In genomic region chr1:29749546-29749945, GRCh38 we compare ENCODE assay signal across 13 cellular contexts.
A peak's percentile ranks its signal among the peaks of the same experiment; 100 is the strongest.
DNase-seq lines count a peak whose midpoint lies in the region; ATAC-seq and TF ChIP-seq lines count a peak whose summit lies in the region.
"Had no signal": no experiment of that assay in that cellular context is flagged by ENCODE, and none has a peak within 500 bp of the region (broad histone marks: within the 10 kb centered on the region; RNA-seq: fewer than 3 reads in every experiment).

No MANE protein-coding gene starts in this region.

- TF ChIP-seq EP300 in neural cell (conservative IDR thresholded peaks at IDR 0.05; ENCODE audit: poor library complexity, severe bottlenecking) = no peak

- no peaks in the 10 kb centered on the region for H3K27me3 ChIP-seq in neural cell (ENCODE audit: insufficient read depth, low read depth, low read length)
- H3K27me3 ChIP-seq in MM.1S (replicated peaks; ENCODE audit: insufficient read depth, low read length) = peaks cover 36% of the 10 kb centered on the region
- H3K27me3 ChIP-seq: BLaER1 treated with 17β-estradiol and CSF1 and Interleukin-3, amounts not matched to agents 10 nM and 100 nM had no signal

- peak overlapping the region; percentile 19 for H3K9ac ChIP-seq in neural cell (ENCODE audit: low read length)
- H3K9ac ChIP-seq in MM.1S (ENCODE audit: low read length) = no peak overlapping the region
- H3K9ac ChIP-seq: BLaER1 treated with 17β-estradiol and CSF1 and Interleukin-3, amounts not matched to agents 10 nM and 100 nM had no signal

- H3K4me2 ChIP-seq in neural cell (ENCODE audit: low read length) (no peak overlapping the region), MM.1S (ENCODE audit: low read depth, low read length) (no peak overlapping the region)
- H3K4me2 ChIP-seq: BLaER1 treated with 17β-estradiol and CSF1 and Interleukin-3, amounts not matched to agents 10 nM and 100 nM; GM23338 had no signal

- no peaks in the 10 kb centered on the region for H3K4me1 ChIP-seq in MM.1S (ENCODE audit: low read length)
- H3K4me1 ChIP-seq: BLaER1 treated with 17β-estradiol and CSF1 and Interleukin-3, amounts not matched to agents 10 nM and 100 nM had no signal

- TF ChIP-seq CTCF in neural cell (IDR thresholded peaks at IDR 0.05; ENCODE audit: poor library complexity, severe bottlenecking) (no peak), MM.1S (IDR thresholded peaks at IDR 0.05; ENCODE audit: low read length) (no peak)

- H2AFZ ChIP-seq in neural cell (ENCODE audit: low read depth, low read length) = no peak overlapping the region
- no peak overlapping the region for H2AFZ ChIP-seq in MM.1S (ENCODE audit: low read length)
- H2AFZ ChIP-seq: GM23338 had no signal

- H3K36me3 ChIP-seq in neural cell (ENCODE audit: insufficient read depth, low read length) (no peaks in the 10 kb centered on the region), MM.1S (replicated peaks; ENCODE audit: insufficient read depth, low read length) (no peaks in the 10 kb centered on the region)
- H3K36me3 ChIP-seq: BLaER1 treated with 17β-estradiol and CSF1 and Interleukin-3, amounts not matched to agents 10 nM and 100 nM had no signal

- peak overlapping the region; percentile 22 for H3K27ac ChIP-seq in angular gyrus (ENCODE audit: low read depth, low read length)
- peak overlapping the region; percentile 64 for H3K27ac ChIP-seq in neural cell (ENCODE audit: low read length)
- H3K27ac ChIP-seq in temporal lobe (ENCODE audit: low read depth, low read length) = peak overlapping the region; percentile 47
- H3K27ac ChIP-seq in MM.1S (ENCODE audit: low read length) = no peak overlapping the region
- H3K27ac ChIP-seq: BLaER1 treated with 17β-estradiol and CSF1 and Interleukin-3, amounts not matched to agents 10 nM and 100 nM; HL-60 had no signal

- DNase-seq in ecto neural progenitor cell (ENCODE audit: low spot score) (peak; percentile 2), MM.1S (no peak), GM03348 (ENCODE audit: low spot score) (no peak)
- DNase-seq: ACHN; CD4-positive, CD25-positive, alpha-beta regulatory T cell; H7 had no signal

- no peak for TF ChIP-seq RAD21 in neural cell (conservative IDR thresholded peaks at IDR 0.05)

- H3K79me2 ChIP-seq in neural cell (replicated peaks; ENCODE audit: insufficient read depth, low read length) (no peaks in the 10 kb centered on the region), MM.1S (ENCODE audit: low read length) (no peaks in the 10 kb centered on the region)

- H4K20me1 ChIP-seq in neural cell (ENCODE audit: insufficient read depth) = no peaks in the 10 kb centered on the region
- no peaks in the 10 kb centered on the region for H4K20me1 ChIP-seq in MM.1S (ENCODE audit: insufficient read depth, low read length)

- H3F3A ChIP-seq in neural cell (ENCODE audit: insufficient read depth, low read length, poor library complexity, severe bottlenecking) (no peaks in the 10 kb centered on the region), MM.1S (ENCODE audit: insufficient read depth, low read length) (no peaks in the 10 kb centered on the region)

- H3K4me3 ChIP-seq in neural cell (ENCODE audit: low read length) (no peak overlapping the region), MM.1S (ENCODE audit: low read length) (no peak overlapping the region)
- H3K4me3 ChIP-seq: BLaER1 treated with 17β-estradiol and CSF1 and Interleukin-3, amounts not matched to agents 10 nM and 100 nM; GM23338 had no signal

- H3K9me3 ChIP-seq in neural cell (ENCODE audit: low read length) (no peaks in the 10 kb centered on the region), MM.1S (replicated peaks; ENCODE audit: insufficient read depth, low read length) (no peaks in the 10 kb centered on the region)
- H3K9me3 ChIP-seq: BLaER1 treated with 17β-estradiol and CSF1 and Interleukin-3, amounts not matched to agents 10 nM and 100 nM had no signal

- H3K9me2 ChIP-seq in neural cell (ENCODE audit: insufficient read depth, low read length) (no peaks in the 10 kb centered on the region), MM.1S (replicated peaks; ENCODE audit: insufficient read depth, low read length) (no peaks in the 10 kb centered on the region)

- ATAC-seq in GM21723 (IDR thresholded peaks at IDR 0.05; ENCODE audit: unreplicated experiment) = no peak
- ATAC-seq: GM23338 had no signal

TF ChIP-seq in neural cell, 6 proteins besides CTCF, POLR2A, EP300 and RAD21:
- TF ChIP-seq MXI1 (conservative IDR thresholded peaks at IDR 0.05; ENCODE audit: poor library complexity, severe bottlenecking) = no peak
- no peak for TF ChIP-seq SMC3 (conservative IDR thresholded peaks at IDR 0.05; ENCODE audit: poor library complexity)
- no peak for TF ChIP-seq TAF1 (IDR thresholded peaks at IDR 0.05; ENCODE audit: low read depth)
- TF ChIP-seq POLR2AphosphoS5 (IDR thresholded peaks at IDR 0.05) = no peak
- TF ChIP-seq REST (IDR thresholded peaks at IDR 0.05; ENCODE audit: borderline replicate concordance) = no peak
- TF ChIP-seq EZH2 (IDR thresholded peaks at IDR 0.05; ENCODE audit: borderline replicate concordance, insufficient read depth, low read length, poor library complexity, severe bottlenecking) = no peak
TF ChIP-seq in neural cell: peak in this region for 0.
